In the genomic region with DNA sequence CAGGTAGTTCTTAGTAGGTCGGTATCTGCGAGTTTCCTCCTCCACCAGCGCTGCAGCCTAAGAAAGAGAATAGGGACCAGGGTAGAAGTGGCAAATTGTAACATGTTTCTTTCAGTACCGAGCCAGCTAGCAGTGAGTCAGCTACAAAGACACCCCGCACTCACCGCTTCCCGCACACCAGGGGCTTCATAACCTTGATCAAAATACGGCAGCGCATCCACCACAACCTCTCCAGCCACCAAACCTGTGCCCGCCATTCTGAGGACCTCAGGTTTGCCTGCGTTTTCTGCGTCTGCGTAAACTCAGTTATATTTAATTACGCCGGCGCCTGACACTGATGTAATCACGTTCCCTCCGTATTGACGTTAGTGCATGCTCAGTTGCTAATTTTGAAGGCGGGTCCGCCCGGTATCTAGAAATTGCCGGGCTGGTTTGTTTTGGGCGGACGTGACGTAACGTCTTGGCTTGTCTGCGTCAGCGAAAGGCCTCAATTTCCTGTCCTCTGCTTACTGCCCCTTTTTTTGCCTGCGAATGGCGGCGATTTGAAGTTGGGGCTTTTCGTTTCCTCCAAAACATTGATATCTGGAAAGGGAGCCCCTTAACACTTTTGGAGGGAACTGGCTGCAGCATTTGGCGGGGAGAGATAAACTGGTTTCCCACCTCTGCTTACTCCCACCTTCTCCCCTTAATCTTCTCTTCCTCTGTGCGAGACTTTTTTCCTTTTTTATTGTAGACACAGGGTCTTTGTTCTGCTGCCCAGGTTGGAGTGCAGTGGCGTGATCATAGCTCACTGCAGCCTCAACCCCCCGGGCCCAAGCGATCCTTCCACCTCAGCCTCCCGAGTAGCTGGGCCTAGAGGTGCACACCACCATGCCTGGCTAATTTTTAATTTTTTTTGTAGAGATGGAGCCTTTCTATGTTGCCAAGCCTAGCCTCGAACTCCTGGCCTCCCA, we compare ENCODE assay signal across 8 cellular contexts. TPM values are rescaled to one million over a fixed set of nuclear protein-coding genes. Genes with fewer than 3 reads are reported as not detected.
DNase-seq lines count a peak whose midpoint lies in the region; ATAC-seq, FAIRE-seq and TF ChIP-seq lines count a peak whose summit lies in the region.

A gene (minus strand): TSS at position 281 of the 953 bp plus-strand sequence. CDS start 24 bp downstream, at position 257.

- H3K27me3 ChIP-seq in endothelial cell of umbilical vein (ENCODE audit: control insufficient read depth in 2 of 2, insufficient read depth in 2 of 2, low read length in 2 of 2) = no peaks in the 10 kb centered on the region

- H2AFZ ChIP-seq in OCI-LY7 (ENCODE audit: low read length) = peak within 1 kb of the TSS; percentile 96
- H2AFZ ChIP-seq in endothelial cell of umbilical vein (ENCODE audit: low read depth, low read length) = peak within 1 kb of the TSS; percentile 100

- CTCF ChIA-PET in OCI-LY7 (lab: Charles Lee; ENCODE audit: unreplicated experiment) (no interaction called here), endothelial cell of umbilical vein (lab: Charles Lee) (interaction anchor here (1.2 to 1.7 kb wide), 2 partner anchors 14 to 154 kb away, joined by 4 to 5 read pairs; no protein-coding TSS in a partner anchor)

- FAIRE-seq in D721Med (lab: Jason Lieb, UNC) (peak; percentile 88), endothelial cell of umbilical vein (lab: Jason Lieb, UNC) (peak; percentile 98)

- H3K79me2 ChIP-seq in OCI-LY7 (ENCODE audit: insufficient read depth, low read depth, low read length) (peaks cover 23% of the 10 kb centered on the region; the same call in 1 of the 2 replicates), endothelial cell of umbilical vein (ENCODE audit: control insufficient read depth, insufficient read depth, low read length) (peaks cover 23% of the 10 kb centered on the region)

- ATAC-seq in GM21526 (IDR thresholded peaks at IDR 0.05; ENCODE audit: low FRiP score, unreplicated experiment) = peak; percentile 98

- peaks cover 33% of the 10 kb centered on the region for H3K36me3 ChIP-seq in OCI-LY7 (ENCODE audit: insufficient read depth, low read length)
- H3K36me3 ChIP-seq in endothelial cell of umbilical vein (ENCODE audit: control insufficient read depth in 2 of 2, extremely low read depth in 1 of 2, insufficient read depth in 2 of 2, low read length in 2 of 2) = peaks cover 2% of the 10 kb centered on the region in 2 experiments

- peak within 1 kb of the TSS; percentile 86 for H3K4me2 ChIP-seq in OCI-LY7 (ENCODE audit: low read length)
- H3K4me2 ChIP-seq in endothelial cell of umbilical vein (ENCODE audit: insufficient read depth, low read length) = peak within 1 kb of the TSS; percentile 95

- no peaks in the 10 kb centered on the region for H4K20me1 ChIP-seq in OCI-LY7 (ENCODE audit: insufficient read depth, low read length)
- no peaks in the 10 kb centered on the region for H4K20me1 ChIP-seq in endothelial cell of umbilical vein (replicated peaks; ENCODE audit: control insufficient read depth, extremely low read depth, insufficient read depth, low read length)

- no peaks in the 10 kb centered on the region for H3K9me1 ChIP-seq in endothelial cell of umbilical vein (replicated peaks; ENCODE audit: control insufficient read depth, extremely low read depth, insufficient read depth, low read length)

- BruUV-seq in OCI-LY7 (replicated peaks; lab: Mats Ljungman, UMichigan) (TSS peak; percentile 98), endothelial cell of umbilical vein (replicated peaks; lab: Mats Ljungman, UMichigan) (TSS peak; percentile 89)

- peak; percentile 59 for DNase-seq in D721Med (ENCODE audit: insufficient read length, low spot score)
- peak; percentile 83 for DNase-seq in HuH-7.5 (ENCODE audit: low spot score)
- peak; percentile 98 for DNase-seq in OCI-LY7 (ENCODE audit: low spot score)
- DNase-seq in activated T-cell treated with anti-CD3 and anti-CD28 coated beads for 1 hour (ENCODE audit: low read depth) = peak; percentile 86
- DNase-seq in endothelial cell of umbilical vein (ENCODE audit: low read depth, low spot score) = peak; percentile 98
- peak; percentile 99 for DNase-seq in midbrain (lab: John Stamatoyannopoulos, UW)
- DNase-seq in stimulated activated CD8-positive, alpha-beta memory T cell treated with anti-CD3 and anti-CD28 coated beads, Interleukin-2, amount 100 ng/mL, for 1 hour (ENCODE audit: low read depth in 2 of 2) = peak; percentile 89 to 90

- intact Hi-C loops in OCI-LY7 (cut with micrococcal nuclease; ENCODE audit: unreplicated experiment) = loop anchor here (5.0 kb wide), 2 partner anchors 69 to 201 kb away; a partner anchor contains a TSS
- intact Hi-C loops in endothelial cell of umbilical vein (cut with micrococcal nuclease) = loop anchor here (1.0 to 10.0 kb wide), 6 partner anchors 70 to 607 kb away; a partner anchor contains a TSS

- peaks cover 7% of the 10 kb centered on the region; the same call in 1 of the 2 replicates for H3K9me3 ChIP-seq in OCI-LY7 (ENCODE audit: low read length)
- H3K9me3 ChIP-seq in endothelial cell of umbilical vein (replicated peaks; ENCODE audit: control insufficient read depth, insufficient read depth, low read length) = no peaks in the 10 kb centered on the region

- TF ChIP-seq POLR2A in endothelial cell of umbilical vein (IDR thresholded peaks at IDR 0.05; ENCODE audit: low read depth, low read length) = peak; percentile 93

- dilution Hi-C loops in endothelial cell of umbilical vein (cut with MboI; ENCODE audit: extremely low pct_ligation_motif_present, low sequenced_read_pairs) = no loop called here

- H3K4me1 ChIP-seq in OCI-LY7 (ENCODE audit: insufficient read depth, low read length, poor library complexity, severe bottlenecking) (peaks cover 15% of the 10 kb centered on the region), endothelial cell of umbilical vein (ENCODE audit: control insufficient read depth, extremely low read depth, insufficient read depth, low read length) (peaks cover 7% of the 10 kb centered on the region)

- peak within 1 kb of the TSS; percentile 94 for H3K4me3 ChIP-seq in OCI-LY7 (ENCODE audit: low read depth, low read length, poor library complexity, severe bottlenecking)
- peak within 1 kb of the TSS; percentile 66 to 96 (median 85) for H3K4me3 ChIP-seq in endothelial cell of umbilical vein (replicated peaks in 1 of 3; ENCODE audit: insufficient read depth in 1 of 3, low read depth in 1 of 3, low read length in 3 of 3)

- POLR2A ChIA-PET in OCI-LY7 (lab: Charles Lee) = interaction anchor here (0.6 to 2.4 kb wide), 12 partner anchors 16 to 822 kb away, joined by 3 to 10 read pairs (median 4); a partner anchor contains a TSS
- POLR2A ChIA-PET in endothelial cell of umbilical vein (lab: Charles Lee) = no interaction called here

- TF ChIP-seq CTCF in D721Med (IDR thresholded peaks at IDR 0.05; ENCODE audit: insufficient read depth, missing control alignments) (no peak), OCI-LY7 (conservative IDR thresholded peaks at IDR 0.05; ENCODE audit: low read length) (no peak), endothelial cell of umbilical vein (IDR thresholded peaks at IDR 0.05; ENCODE audit: extremely low read depth in 1 of 2, insufficient read depth in 1 of 2, low read depth in 1 of 2, low read length in 2 of 2) (no peak)

- peak within 1 kb of the TSS; percentile 47 for H3K27ac ChIP-seq in OCI-LY7 (ENCODE audit: low read depth, low read length, poor library complexity, severe bottlenecking)
- H3K27ac ChIP-seq in endothelial cell of umbilical vein (ENCODE audit: insufficient read depth, low read depth, low read length) = peak within 1 kb of the TSS; percentile 68

- peak within 1 kb of the TSS; percentile 94 for H3K9ac ChIP-seq in endothelial cell of umbilical vein (replicated peaks; ENCODE audit: extremely low read depth, insufficient read depth, low read length)

- no peaks in the 10 kb centered on the region for H3K9me2 ChIP-seq in OCI-LY7 (ENCODE audit: insufficient read depth, low read length)

TF ChIP-seq in endothelial cell of umbilical vein, 7 proteins besides CTCF, POLR2A, EP300 and RAD21:
- TF ChIP-seq, protein P1, sequence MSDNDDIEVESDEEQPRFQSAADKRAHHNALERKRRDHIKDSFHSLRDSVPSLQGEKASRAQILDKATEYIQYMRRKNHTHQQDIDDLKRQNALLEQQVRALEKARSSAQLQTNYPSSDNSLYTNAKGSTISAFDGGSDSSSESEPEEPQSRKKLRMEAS (IDR thresholded peaks at IDR 0.05; ENCODE audit: insufficient read depth, insufficient read length) = peak; percentile 33
- no peak for TF ChIP-seq GATA2 (IDR thresholded peaks at IDR 0.05; ENCODE audit: insufficient read depth, insufficient read length, low read depth, low read length)
- peak; percentile 42 for TF ChIP-seq JUN (IDR thresholded peaks at IDR 0.05; ENCODE audit: borderline replicate concordance, insufficient read depth, insufficient read length, low read depth)
- peak; percentile 87 for TF ChIP-seq POLR2AphosphoS5 (IDR thresholded peaks at IDR 0.05; ENCODE audit: insufficient read depth, low read depth, low read length)

RNA-seq across cellular contexts. Expression of the gene that starts here (rescaled TPM):
- 40.8 and 41.8 TPM in 2 replicates for total RNA-seq in OCI-LY7 (2014; rRNA removed; shearing (Covaris generic))
- 35.8 and 39.3 TPM in 2 replicates for total RNA-seq in OCI-LY7 (2022)
- total RNA-seq in endothelial cell of umbilical vein = 41.7 and 43.5 TPM in 2 replicates
- polyA plus RNA-seq in endothelial cell of umbilical vein = 9.6 and 12.5 TPM in 2 replicates
- 27.3 and 33.1 TPM in 2 replicates for polyA plus RNA-seq in endothelial cell of umbilical vein (2011; cell fraction: cytosol; rRNA removed)
- 10.1 and 13.0 TPM in 2 replicates for polyA plus RNA-seq in endothelial cell of umbilical vein (2011; cell fraction: nucleus; rRNA removed)
- polyA plus RNA-seq in endothelial cell of umbilical vein (2012) = 38.2 and 63.3 TPM in 2 replicates
- 9.8 and 13.7 TPM in 2 replicates for polyA minus RNA-seq in endothelial cell of umbilical vein
- 22.4 TPM for polyA minus RNA-seq in endothelial cell of umbilical vein (2011; cell fraction: cytosol; rRNA and poly(A)+ RNA removed)
- polyA minus RNA-seq in endothelial cell of umbilical vein (2011; cell fraction: nucleus; rRNA and poly(A)+ RNA removed) = 3.8 and 5.5 TPM in 2 replicates

Comparison
In these comparisons a context has a peak if more than half of its experiments do, and no peak if none do; other contexts are left out.
1. Peak in every context shown above with its lines: DNase-seq, ATAC-seq, H3K4me3 ChIP-seq and H3K27ac ChIP-seq.